Comparison of ENCODE assay signal across 8 cellular contexts in the genomic region with DNA sequence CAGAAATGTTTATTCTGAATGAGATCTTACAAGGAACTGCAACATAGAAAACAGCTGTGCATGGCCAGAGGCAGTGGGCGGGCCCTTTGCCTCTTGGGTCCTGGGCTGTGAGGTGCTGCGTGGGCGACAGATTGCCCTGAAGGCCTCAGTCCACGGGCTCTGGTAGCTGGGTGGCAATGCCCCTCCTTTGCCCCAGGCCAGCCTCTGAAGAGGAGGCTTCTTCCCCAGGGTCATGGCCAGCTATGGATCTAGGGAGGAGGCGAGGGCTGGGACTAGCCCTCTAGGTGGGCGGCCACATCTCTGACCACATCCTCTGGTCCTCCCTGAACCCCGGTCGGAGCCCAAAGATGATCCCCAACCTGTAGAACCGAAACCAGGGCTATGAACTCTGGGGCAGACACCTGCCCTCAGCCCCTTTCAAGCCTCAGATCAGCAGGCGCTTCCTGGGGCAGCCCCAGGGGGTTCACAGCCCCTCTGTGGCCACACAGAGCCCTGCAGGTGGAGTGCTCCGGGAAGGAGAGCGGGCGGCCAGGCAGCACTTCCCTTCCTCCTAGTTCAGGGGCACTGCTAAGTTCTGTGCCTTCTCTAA. TPM values are rescaled to one million over a fixed set of nuclear protein-coding genes. Genes with fewer than 3 reads are reported as not detected.
A peak's percentile ranks its signal among the peaks of the same experiment; 100 is the strongest.
DNase-seq lines count a peak whose midpoint lies in the region; ATAC-seq and TF ChIP-seq lines count a peak whose summit lies in the region.

No MANE protein-coding gene starts in this region.

- TF ChIP-seq CTCF in natural killer cell (IDR thresholded peaks at IDR 0.05), result no peak
- no peak for TF ChIP-seq CTCF in testis (IDR thresholded peaks at IDR 0.05)

- peaks cover 52% of the 10 kb centered on the region for H3K4me1 Mint-ChIP-seq in activated T-helper 17 cell treated with anti-CD3 and anti-CD28 coated beads, Interleukin-2, amount 50 U/mL, for 72 hours
- H3K4me1 Mint-ChIP-seq in natural killer cell, result peaks cover 65 to 74% of the 10 kb centered on the region in 2 donors

- H3K36me3 Mint-ChIP-seq in activated T-helper 17 cell treated with anti-CD3 and anti-CD28 coated beads, Interleukin-2, amount 50 U/mL, for 72 hours (ENCODE audit: low read depth), result peaks cover 47% of the 10 kb centered on the region
- H3K36me3 Mint-ChIP-seq in natural killer cell, result no peaks in the 10 kb centered on the region

- TF ChIP-seq POLR2A in GM10847 (IDR thresholded peaks at IDR 0.05; ENCODE audit: extremely low read depth, insufficient read length) (peak; percentile 16), testis (IDR thresholded peaks at IDR 0.05) (no peak)

- ATAC-seq in GM19463 (IDR thresholded peaks at IDR 0.05; ENCODE audit: unreplicated experiment) (peak; percentile 66), HG03439 (IDR thresholded peaks at IDR 0.05; ENCODE audit: unreplicated experiment) (peak; percentile 59), natural killer cell (peak; percentile 48 to 68 (median 67))
- ATAC-seq in activated T-helper 17 cell treated with anti-CD3 and anti-CD28 coated beads, Interleukin-2, amount 50 U/mL, for 72 hours (replicated peaks), result peak; percentile 68

- no peaks in the 10 kb centered on the region for H3K27me3 ChIP-seq in testis

- no peaks in the 10 kb centered on the region for H3K9me3 Mint-ChIP-seq in activated T-helper 17 cell treated with anti-CD3 and anti-CD28 coated beads, Interleukin-2, amount 50 U/mL, for 72 hours
- no peaks in the 10 kb centered on the region for H3K9me3 Mint-ChIP-seq in natural killer cell

- intact Hi-C loops in natural killer cell (cut with micrococcal nuclease), result loop anchor here (1.0 kb wide), 1 partner anchor 8 kb away; no protein-coding TSS in a partner anchor
- intact Hi-C loops in testis (cut with DNase I; ENCODE audit: low total_unique reads), result no loop called here

- H3K27ac Mint-ChIP-seq in activated T-helper 17 cell treated with anti-CD3 and anti-CD28 coated beads, Interleukin-2, amount 50 U/mL, for 72 hours, result peak overlapping the region; percentile 92
- H3K27ac Mint-ChIP-seq in natural killer cell, result peak overlapping the region; percentile 95 to 96

- peak; percentile 49 for DNase-seq in natural killer cell
- DNase-seq in testis, result no peak
- DNase-seq in MV-4-11 (lab: John Stamatoyannopoulos, UW), result no peak
- no peak for DNase-seq in NCI-H526 (lab: John Stamatoyannopoulos, UW)

- WGBS in testis, 2 donors, result 55 to 68% methylated on average over 4 to 12 of the region's 13 CpGs

- H3K4me1 ChIP-seq in testis, result peaks cover 15% of the 10 kb centered on the region

- no peaks in the 10 kb centered on the region for H3K27me3 Mint-ChIP-seq in activated T-helper 17 cell treated with anti-CD3 and anti-CD28 coated beads, Interleukin-2, amount 50 U/mL, for 72 hours
- H3K27me3 Mint-ChIP-seq in natural killer cell (ENCODE audit: low read depth in 2 of 2), result no peaks in the 10 kb centered on the region

- peak overlapping the region; percentile 87 for H3K4me3 Mint-ChIP-seq in activated T-helper 17 cell treated with anti-CD3 and anti-CD28 coated beads, Interleukin-2, amount 50 U/mL, for 72 hours
- peak overlapping the region; percentile 77 for H3K4me3 Mint-ChIP-seq in natural killer cell

- no peaks in the 10 kb centered on the region for H3K36me3 ChIP-seq in testis (ENCODE audit: low read depth, missing control alignments)

- H3K27ac ChIP-seq in testis, result no peak overlapping the region

- H3K4me3 ChIP-seq in testis, result no peak overlapping the region

- no peaks in the 10 kb centered on the region for H3K9me3 ChIP-seq in testis

RNA-seq across cellular contexts. Expression of a gene that starts 6.6 kb away (rescaled TPM):
- under 1 TPM; 0.37 to 0.71 TPM for total RNA-seq in activated T-helper 17 cell treated with anti-CD3 and anti-CD28 coated beads, Interleukin-2, amount 50 U/mL, for 72 hours
- total RNA-seq in natural killer cell, result 10 to 100 TPM in 2 of 3 donors, 1 to 10 TPM in 1; 8.2 to 12.7 (median 10.7) TPM
- total RNA-seq in testis, result 1 to 10 TPM; 7.6 to 9.2 TPM
- polyA plus RNA-seq in testis (ENCODE audit: insufficient read depth, low read depth, low replicate concordance), result 5.3 TPM

RNA-seq across cellular contexts. Expression of a gene that starts 27.3 kb away (rescaled TPM):
- total RNA-seq in activated T-helper 17 cell treated with anti-CD3 and anti-CD28 coated beads, Interleukin-2, amount 50 U/mL, for 72 hours, result 100 to 1,000 TPM in 1 of 2 donors, 10 to 100 TPM in 1; 96.5 to 107 TPM
- total RNA-seq in natural killer cell (100 to 1,000 TPM; 218 to 246 (median 225) TPM), testis (100 to 1,000 TPM; 230 to 455 TPM)
- polyA plus RNA-seq in testis (ENCODE audit: insufficient read depth, low read depth, low replicate concordance), result 328 TPM

RNA-seq across cellular contexts. Expression of a gene that starts 40.7 kb away (rescaled TPM):
- total RNA-seq in activated T-helper 17 cell treated with anti-CD3 and anti-CD28 coated beads, Interleukin-2, amount 50 U/mL, for 72 hours, result 10 to 100 TPM; 17.9 to 28.2 TPM
- total RNA-seq in natural killer cell (10 to 100 TPM; 29.3 to 42.2 (median 32.2) TPM), testis (10 to 100 TPM; 36.7 to 40.8 TPM)
- polyA plus RNA-seq in testis (ENCODE audit: insufficient read depth, low read depth, low replicate concordance), result 29.7 TPM

RNA-seq across cellular contexts. Expression of a gene that starts 48.1 kb away (rescaled TPM):
- 10 to 100 TPM; 65.9 to 82.5 TPM for total RNA-seq in activated T-helper 17 cell treated with anti-CD3 and anti-CD28 coated beads, Interleukin-2, amount 50 U/mL, for 72 hours
- 10 to 100 TPM; 38.3 to 40.6 (median 38.7) TPM for total RNA-seq in natural killer cell
- total RNA-seq in testis, result 10 to 100 TPM; 27.7 to 29.8 TPM
- 14.9 TPM for polyA plus RNA-seq in testis (ENCODE audit: insufficient read depth, low read depth, low replicate concordance)

Comparison
In these comparisons a context has a peak if more than half of its experiments do, and no peak if none do; other contexts are left out.
1. RNA of a gene that starts 6.6 kb away (total RNA-seq): 8.2 to 12.7 TPM in natural killer cell and 7.6 to 9.2 TPM in testis; 0.37 to 0.71 TPM in activated T-helper 17 cell treated with anti-CD3 and anti-CD28 coated beads, Interleukin-2, amount 50 U/mL, for 72 hours; every median in the first group is over 4 times any median in the second.
2. Peak in every context shown above with its lines, with median percentiles within 50 percentile points of each other: ATAC-seq.